In the genomic region with DNA sequence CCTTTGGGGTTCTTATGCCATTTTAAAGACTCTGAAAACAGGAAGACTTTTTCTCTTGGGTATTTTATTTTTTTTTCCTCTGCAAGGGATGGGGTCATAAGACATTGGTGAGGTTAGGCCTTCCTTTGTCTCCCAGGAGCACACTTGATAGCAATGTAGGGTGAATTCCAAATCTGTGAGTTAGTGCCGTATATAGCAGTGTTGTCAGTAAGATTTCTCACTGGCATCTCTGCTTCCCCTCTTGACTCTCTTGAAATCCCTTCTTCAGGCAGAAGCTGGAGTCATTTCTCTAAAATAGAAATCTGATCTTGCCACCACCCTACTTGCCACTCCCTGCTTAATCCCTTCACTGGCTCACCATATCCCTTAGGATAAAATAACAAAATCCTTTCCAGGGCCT, we compare ENCODE assay signal across 21 cellular contexts.
"Had no signal": no experiment of that assay in that cellular context is flagged by ENCODE, and none has a peak within 500 bp of the region (broad histone marks: within the 10 kb centered on the region; RNA-seq: fewer than 3 reads in every experiment).

No MANE protein-coding gene starts in this region.

- H3K27ac ChIP-seq: lower lobe of right lung, prostate gland, upper lobe of right lung, WERI-Rb-1 had no signal

- DNase-seq: activated CD4-positive, alpha-beta T cell treated with anti-CD3 and anti-CD28 coated beads for 1 hour; activated CD8-positive, alpha-beta memory T cell treated with anti-CD3 and anti-CD28 coated beads for 24 hours; activated effector memory CD4-positive, alpha-beta T cell treated with anti-CD3 and anti-CD28 coated beads, Interleukin-2, amount 50 U/mL, for 16 hours; activated naive CD4-positive, alpha-beta T cell treated with anti-CD3 and anti-CD28 coated beads, Interleukin-2, amount 50 U/mL, for 16 hours; activated T-cell treated with anti-CD3 and anti-CD28 coated beads, Interleukin-2, amount 50 U/mL, for 72 hours; aorta; dermis blood vessel endothelial cell; effector memory CD8-positive, alpha-beta T cell; foreskin melanocyte; hypothalamus; islet precursor cell; lower lobe of right lung; nephron progenitor cell; right cardiac atrium; stimulated activated CD4-positive, alpha-beta T cell treated with anti-CD3 and anti-CD28 coated beads, Interleukin-4, amount 100 ng/mL, for 1 hour; SW 1271; T-helper 2 cell; upper lobe of right lung; WERI-Rb-1 had no signal

- H3K27me3 ChIP-seq: upper lobe of right lung had no signal

- H3K4me1 ChIP-seq: lower lobe of right lung, prostate gland, upper lobe of right lung had no signal

- H3K4me2 ChIP-seq: smooth muscle cell had no signal

- ATAC-seq: activated T-cell treated with anti-CD3 and anti-CD28 coated beads, Interleukin-2, amount 50 U/mL, for 72 hours; effector memory CD8-positive, alpha-beta T cell; lower lobe of right lung; right cardiac atrium; upper lobe of right lung had no signal

- H3K36me3 ChIP-seq: lower lobe of right lung, prostate gland, upper lobe of right lung, WERI-Rb-1 had no signal

- H3K4me3 ChIP-seq: lower lobe of right lung, prostate gland, smooth muscle cell, upper lobe of right lung had no signal

- H3K9me3 ChIP-seq: prostate gland, upper lobe of right lung had no signal
